ENCODE assay signal across 17 cellular contexts in the genomic region with DNA sequence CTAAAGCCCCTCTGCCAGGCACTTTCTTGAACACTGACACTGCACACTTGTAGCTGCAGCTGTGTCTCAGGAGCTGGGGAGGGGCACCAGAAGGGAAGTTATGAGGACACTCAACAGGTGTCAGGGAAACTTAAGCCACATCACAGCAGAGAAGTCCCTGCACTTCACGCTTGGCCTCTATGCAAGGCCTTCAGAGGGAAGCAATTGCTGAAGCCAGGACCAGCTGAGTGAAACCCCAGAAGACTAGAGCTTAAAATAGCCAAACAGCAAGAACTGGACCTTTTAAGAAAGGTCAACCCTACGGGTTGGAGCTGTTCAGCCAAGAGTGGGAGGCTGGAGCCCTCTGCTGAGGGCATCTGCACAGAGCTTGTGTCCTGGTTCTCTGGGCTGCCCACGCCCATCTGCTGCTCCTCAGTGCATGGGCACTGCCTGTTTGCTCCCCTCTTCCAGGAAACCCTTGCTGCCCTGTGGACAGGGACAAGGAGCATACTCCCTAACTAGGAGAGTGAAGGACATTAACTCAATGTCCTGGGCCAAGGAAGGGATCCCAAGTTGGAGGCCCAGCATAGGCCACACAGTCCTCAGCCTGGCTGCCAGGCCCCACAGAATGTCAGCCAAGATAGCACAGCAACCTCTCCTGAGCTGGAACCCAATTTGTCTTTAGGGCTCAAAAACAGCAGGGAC. TPM values are rescaled to one million over a fixed set of nuclear protein-coding genes. Genes with fewer than 3 reads are reported as not detected.
A peak's percentile ranks its signal among the peaks of the same experiment; 100 is the strongest.
DNase-seq lines count a peak whose midpoint lies in the region; ATAC-seq and TF ChIP-seq lines count a peak whose summit lies in the region.
"Had no signal": no experiment of that assay in that cellular context is flagged by ENCODE, and none has a peak within 500 bp of the region (broad histone marks: within the 10 kb centered on the region; RNA-seq: fewer than 3 reads in every experiment).

No MANE protein-coding gene starts in this region.

- no peak for DNase-seq in activated CD8-positive, alpha-beta T cell treated with anti-CD3 and anti-CD28 coated beads, Interleukin-2, amount 10 ng/mL, durations not matched to agents 7 days and 5 days
- DNase-seq in mesenteric fat pad (ENCODE audit: low spot score) (peak; percentile 64), progenitor cell of endocrine pancreas (ENCODE audit: low spot score, unreplicated experiment) (no peak), NCI-H128 (lab: John Stamatoyannopoulos, UW; ENCODE audit: unreplicated experiment) (no peak), nephron progenitor cell (no peak)
- DNase-seq: activated T-cell treated with anti-CD3 and anti-CD28 coated beads, Interleukin-2, amount 50 U/mL, for 72 hours; NCI-H1105; pancreas; stimulated activated CD4-positive, alpha-beta T cell treated with anti-CD3 and anti-CD28 coated beads, Interleukin-2, amount 100 ng/mL, for 24 hours had no signal

- H3K27me3 Mint-ChIP-seq in activated CD8-positive, alpha-beta T cell treated with anti-CD3 and anti-CD28 coated beads, Interleukin-2, amount 10 ng/mL, durations not matched to agents 7 days and 5 days (ENCODE audit: low read depth) = peaks cover 10% of the 10 kb centered on the region
- H3K27me3 Mint-ChIP-seq in progenitor cell of endocrine pancreas = peaks cover 12% of the 10 kb centered on the region
- H3K27me3 Mint-ChIP-seq in nephron progenitor cell (ENCODE audit: low read depth, poor library complexity) = peaks cover 31% of the 10 kb centered on the region

- H3K4me3 Mint-ChIP-seq in activated CD8-positive, alpha-beta T cell treated with anti-CD3 and anti-CD28 coated beads, Interleukin-2, amount 10 ng/mL, durations not matched to agents 7 days and 5 days = no peak overlapping the region
- H3K4me3 Mint-ChIP-seq in progenitor cell of endocrine pancreas (ENCODE audit: low read depth) = no peak overlapping the region
- no peak overlapping the region for H3K4me3 Mint-ChIP-seq in nephron progenitor cell
- H3K4me3 Mint-ChIP-seq: activated T-cell treated with anti-CD3 and anti-CD28 coated beads, Interleukin-2, amount 50 U/mL, for 72 hours; WTC11 had no signal

- no peaks in the 10 kb centered on the region for H3K9me3 Mint-ChIP-seq in activated CD8-positive, alpha-beta T cell treated with anti-CD3 and anti-CD28 coated beads, Interleukin-2, amount 10 ng/mL, durations not matched to agents 7 days and 5 days (ENCODE audit: insufficient read depth)
- H3K9me3 Mint-ChIP-seq in progenitor cell of endocrine pancreas (ENCODE audit: low read depth) (no peaks in the 10 kb centered on the region), nephron progenitor cell (no peaks in the 10 kb centered on the region)
- H3K9me3 Mint-ChIP-seq: activated T-cell treated with anti-CD3 and anti-CD28 coated beads, Interleukin-2, amount 50 U/mL, for 72 hours; WTC11 had no signal

- peak overlapping the region; percentile 20; the same call in 1 of the 2 replicates for H3K27ac ChIP-seq in 22Rv1
- H3K27ac ChIP-seq: hepatocyte, pancreas had no signal

- POLR2A ChIA-PET in activated CD8-positive, alpha-beta T cell treated with anti-CD3 and anti-CD28 coated beads, Interleukin-2, amount 10 ng/mL, durations not matched to agents 7 days and 5 days (lab: Charles Lee) = no interaction called here

- H3K4me1 Mint-ChIP-seq in activated CD8-positive, alpha-beta T cell treated with anti-CD3 and anti-CD28 coated beads, Interleukin-2, amount 10 ng/mL, durations not matched to agents 7 days and 5 days (ENCODE audit: low read depth) = peaks cover 21% of the 10 kb centered on the region
- peaks cover 1% of the 10 kb centered on the region for H3K4me1 Mint-ChIP-seq in progenitor cell of endocrine pancreas (ENCODE audit: low read depth)
- H3K4me1 Mint-ChIP-seq in nephron progenitor cell = peaks cover 5% of the 10 kb centered on the region

- CTCF ChIA-PET in activated CD8-positive, alpha-beta T cell treated with anti-CD3 and anti-CD28 coated beads, Interleukin-2, amount 10 ng/mL, durations not matched to agents 7 days and 5 days (lab: Charles Lee) = interaction anchor here (0.9 to 5.1 kb wide), 3 partner anchors 10 to 26 kb away, joined by 3 to 39 read pairs (median 12); no protein-coding TSS in a partner anchor

- TF ChIP-seq POLR2A in GM18526 (IDR thresholded peaks at IDR 0.05; ENCODE audit: extremely low read depth, insufficient read length) = peak; percentile 16

- peaks cover 81% of the 10 kb centered on the region for H3K36me3 Mint-ChIP-seq in activated CD8-positive, alpha-beta T cell treated with anti-CD3 and anti-CD28 coated beads, Interleukin-2, amount 10 ng/mL, durations not matched to agents 7 days and 5 days (ENCODE audit: low read depth)
- H3K36me3 Mint-ChIP-seq in progenitor cell of endocrine pancreas (ENCODE audit: insufficient read depth) = peaks cover 38% of the 10 kb centered on the region
- peaks cover 74% of the 10 kb centered on the region for H3K36me3 Mint-ChIP-seq in nephron progenitor cell (ENCODE audit: low read depth)

- ATAC-seq in activated CD8-positive, alpha-beta T cell treated with anti-CD3 and anti-CD28 coated beads, Interleukin-2, amount 10 ng/mL, durations not matched to agents 7 days and 5 days = no peak
- ATAC-seq in HG03521 (IDR thresholded peaks at IDR 0.05; ENCODE audit: unreplicated experiment) = no peak
- ATAC-seq: activated T-cell treated with anti-CD3 and anti-CD28 coated beads, Interleukin-2, amount 50 U/mL, for 72 hours; pancreas; WTC11 had no signal

- no peak for TF ChIP-seq CTCF in 22Rv1 (IDR thresholded peaks at IDR 0.05)
- no peak for TF ChIP-seq CTCF in progenitor cell of endocrine pancreas (IDR thresholded peaks at IDR 0.05; ENCODE audit: unreplicated experiment)
- TF ChIP-seq CTCF in nephron progenitor cell (IDR thresholded peaks at IDR 0.05) = no peak

- H3K27ac Mint-ChIP-seq in activated CD8-positive, alpha-beta T cell treated with anti-CD3 and anti-CD28 coated beads, Interleukin-2, amount 10 ng/mL, durations not matched to agents 7 days and 5 days = peak overlapping the region; percentile 61
- H3K27ac Mint-ChIP-seq in progenitor cell of endocrine pancreas (no peak overlapping the region), nephron progenitor cell (no peak overlapping the region)
- H3K27ac Mint-ChIP-seq: WTC11 had no signal

RNA-seq across cellular contexts. Expression of a gene that starts 3.9 kb away (rescaled TPM):
- total RNA-seq in activated CD8-positive, alpha-beta T cell treated with anti-CD3 and anti-CD28 coated beads, Interleukin-2, amount 10 ng/mL, durations not matched to agents 7 days and 5 days = under 1 TPM in 1 of 2 experiments, not detected in 1; 0.10 TPM
- total RNA-seq in mesenteric fat pad (not detected), progenitor cell of endocrine pancreas (4.0 and 5.0 TPM in 2 replicates)
- total RNA-seq: HT1080, liver, SK-MEL-5 had no signal

RNA-seq across cellular contexts. Expression of a gene that starts 29.5 kb away (rescaled TPM):
- total RNA-seq in activated CD8-positive, alpha-beta T cell treated with anti-CD3 and anti-CD28 coated beads, Interleukin-2, amount 10 ng/mL, durations not matched to agents 7 days and 5 days = 1,000 to 10,000 TPM; 1,272 to 1,311 TPM
- total RNA-seq in mesenteric fat pad = 414 TPM
- total RNA-seq in progenitor cell of endocrine pancreas = 511 and 525 TPM in 2 replicates
